ENCODE assay signal across 1 cellular context in the genomic region with DNA sequence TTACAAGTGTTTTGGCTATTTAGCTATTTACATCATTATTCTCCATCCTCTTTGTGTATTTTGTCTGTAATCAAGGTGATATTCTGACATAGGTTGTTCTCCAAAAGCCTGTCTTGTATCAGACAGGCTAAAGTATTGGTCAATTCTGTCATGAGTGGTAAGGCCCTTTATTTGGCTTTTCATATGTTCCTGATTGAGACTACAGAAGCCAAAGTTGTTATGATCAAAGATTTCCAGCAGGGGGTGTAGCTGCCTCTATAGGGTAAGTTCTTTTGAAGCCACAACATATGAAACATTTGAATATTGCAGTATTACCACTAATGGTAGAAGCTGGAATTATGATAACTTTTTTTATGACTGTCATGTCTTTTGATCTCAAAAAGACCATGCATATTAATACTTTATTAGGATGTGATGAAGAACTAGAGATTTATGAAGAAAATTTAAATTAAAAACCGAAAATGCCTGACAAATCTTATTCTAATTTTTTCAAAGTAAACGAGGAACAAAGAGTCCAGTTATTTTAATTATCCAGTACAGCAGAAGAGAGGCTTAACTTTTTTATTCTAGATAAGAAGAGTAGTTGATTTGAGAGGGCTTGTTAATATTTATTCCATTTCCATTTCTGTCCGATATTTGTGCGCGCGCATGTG.
TF ChIP-seq lines count a peak whose summit lies in the region.

No MANE protein-coding gene starts in this region.

TF ChIP-seq in WTC11, 78 proteins besides CTCF, POLR2A, EP300 and RAD21 (continued from another document):
- TF ChIP-seq, protein P1, sequence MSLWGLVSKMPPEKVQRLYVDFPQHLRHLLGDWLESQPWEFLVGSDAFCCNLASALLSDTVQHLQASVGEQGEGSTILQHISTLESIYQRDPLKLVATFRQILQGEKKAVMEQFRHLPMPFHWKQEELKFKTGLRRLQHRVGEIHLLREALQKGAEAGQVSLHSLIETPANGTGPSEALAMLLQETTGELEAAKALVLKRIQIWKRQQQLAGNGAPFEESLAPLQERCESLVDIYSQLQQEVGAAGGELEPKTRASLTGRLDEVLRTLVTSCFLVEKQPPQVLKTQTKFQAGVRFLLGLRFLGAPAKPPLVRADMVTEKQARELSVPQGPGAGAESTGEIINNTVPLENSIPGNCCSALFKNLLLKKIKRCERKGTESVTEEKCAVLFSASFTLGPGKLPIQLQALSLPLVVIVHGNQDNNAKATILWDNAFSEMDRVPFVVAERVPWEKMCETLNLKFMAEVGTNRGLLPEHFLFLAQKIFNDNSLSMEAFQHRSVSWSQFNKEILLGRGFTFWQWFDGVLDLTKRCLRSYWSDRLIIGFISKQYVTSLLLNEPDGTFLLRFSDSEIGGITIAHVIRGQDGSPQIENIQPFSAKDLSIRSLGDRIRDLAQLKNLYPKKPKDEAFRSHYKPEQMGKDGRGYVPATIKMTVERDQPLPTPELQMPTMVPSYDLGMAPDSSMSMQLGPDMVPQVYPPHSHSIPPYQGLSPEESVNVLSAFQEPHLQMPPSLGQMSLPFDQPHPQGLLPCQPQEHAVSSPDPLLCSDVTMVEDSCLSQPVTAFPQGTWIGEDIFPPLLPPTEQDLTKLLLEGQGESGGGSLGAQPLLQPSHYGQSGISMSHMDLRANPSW (CRISPR knock-in tag; conservative IDR thresholded peaks at IDR 0.05; ENCODE audit: low read depth): no peak
- TF ChIP-seq ZNF671 (CRISPR knock-in tag; IDR thresholded peaks at IDR 0.05) (no peak), NR1H2 (CRISPR knock-in tag; IDR thresholded peaks at IDR 0.05) (no peak)
TF ChIP-seq in WTC11: peak in this region for 0.
